Comparison of ENCODE assay signal across 2 cellular contexts in the genomic region with DNA sequence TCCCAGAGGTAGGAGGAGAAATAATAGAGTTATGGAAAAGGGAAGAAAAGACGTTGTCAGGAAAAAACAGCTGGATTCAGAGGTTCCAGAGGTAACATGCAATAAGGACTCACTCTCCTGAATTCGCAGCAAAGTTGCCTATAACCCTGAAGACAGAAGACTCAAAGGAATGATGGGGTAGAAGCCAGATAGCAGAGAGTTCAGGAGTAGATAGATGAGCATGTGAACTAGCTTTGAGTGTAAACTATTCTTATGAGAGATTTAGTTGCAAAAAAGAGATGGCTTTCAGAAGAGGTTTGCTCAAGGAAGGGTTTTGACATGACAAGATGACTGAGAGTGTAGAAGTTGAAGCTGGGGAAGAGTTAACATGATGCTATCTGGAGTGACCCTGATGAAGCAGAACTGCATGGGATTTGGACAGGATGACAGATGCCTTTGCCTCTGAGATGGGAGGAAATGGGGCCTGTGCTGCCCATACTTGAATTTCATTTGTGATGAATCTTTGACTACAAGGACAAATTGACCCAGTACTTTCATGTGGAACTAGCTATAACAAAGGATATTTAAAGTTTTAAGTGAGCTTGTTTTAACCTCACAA.
TF ChIP-seq lines count a peak whose summit lies in the region.

No MANE protein-coding gene starts in this region.

TF ChIP-seq in IMR-90, 13 proteins besides CTCF, POLR2A, EP300 and RAD21:
- TF ChIP-seq, protein P1, sequence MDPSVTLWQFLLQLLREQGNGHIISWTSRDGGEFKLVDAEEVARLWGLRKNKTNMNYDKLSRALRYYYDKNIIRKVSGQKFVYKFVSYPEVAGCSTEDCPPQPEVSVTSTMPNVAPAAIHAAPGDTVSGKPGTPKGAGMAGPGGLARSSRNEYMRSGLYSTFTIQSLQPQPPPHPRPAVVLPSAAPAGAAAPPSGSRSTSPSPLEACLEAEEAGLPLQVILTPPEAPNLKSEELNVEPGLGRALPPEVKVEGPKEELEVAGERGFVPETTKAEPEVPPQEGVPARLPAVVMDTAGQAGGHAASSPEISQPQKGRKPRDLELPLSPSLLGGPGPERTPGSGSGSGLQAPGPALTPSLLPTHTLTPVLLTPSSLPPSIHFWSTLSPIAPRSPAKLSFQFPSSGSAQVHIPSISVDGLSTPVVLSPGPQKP (IDR thresholded peaks at IDR 0.05; ENCODE audit: borderline replicate concordance, low read depth, low read length): no peak
- TF ChIP-seq MXI1 (IDR thresholded peaks at IDR 0.05; ENCODE audit: borderline replicate concordance, low read depth, low read length) (no peak), FOS (IDR thresholded peaks at IDR 0.05; ENCODE audit: low read depth, low read length) (no peak), CEBPB (IDR thresholded peaks at IDR 0.05; ENCODE audit: low read depth, low read length) (no peak), SMC3 (IDR thresholded peaks at IDR 0.05; ENCODE audit: low read depth, low read length) (no peak), MAZ (IDR thresholded peaks at IDR 0.05; ENCODE audit: borderline replicate concordance, low read depth, low read length) (no peak), BHLHE40 (IDR thresholded peaks at IDR 0.05; ENCODE audit: low read depth, low read length) (no peak), CHD1 (IDR thresholded peaks at IDR 0.05; ENCODE audit: low read depth, low read length) (no peak)
- TF ChIP-seq, protein P2, sequence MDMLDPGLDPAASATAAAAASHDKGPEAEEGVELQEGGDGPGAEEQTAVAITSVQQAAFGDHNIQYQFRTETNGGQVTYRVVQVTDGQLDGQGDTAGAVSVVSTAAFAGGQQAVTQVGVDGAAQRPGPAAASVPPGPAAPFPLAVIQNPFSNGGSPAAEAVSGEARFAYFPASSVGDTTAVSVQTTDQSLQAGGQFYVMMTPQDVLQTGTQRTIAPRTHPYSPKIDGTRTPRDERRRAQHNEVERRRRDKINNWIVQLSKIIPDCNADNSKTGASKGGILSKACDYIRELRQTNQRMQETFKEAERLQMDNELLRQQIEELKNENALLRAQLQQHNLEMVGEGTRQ (IDR thresholded peaks at IDR 0.05; ENCODE audit: low read depth, low read length): no peak

TF ChIP-seq in K562, 482 proteins besides CTCF, POLR2A, EP300 and RAD21 (continued from another document and continues in another):
- TF ChIP-seq HDAC1 (IDR thresholded peaks at IDR 0.05): peak in 1 of 2 experiments; percentile 8; a peak in 1 of 4 replicates
- peak; percentile 53; the same call in 1 of the 2 replicates for TF ChIP-seq DMBX1 (CRISPR knock-in tag; IDR thresholded peaks at IDR 0.05; ENCODE audit: borderline replicate concordance)
- TF ChIP-seq GTF2A2 (tag; IDR thresholded peaks at IDR 0.05): peak; percentile 56; the same call in 1 of the 2 replicates
- peak; percentile 80 for TF ChIP-seq ZNF584 (CRISPR knock-in tag; IDR thresholded peaks at IDR 0.05; ENCODE audit: low read depth)
- no peak for TF ChIP-seq PPARD (CRISPR knock-in tag; IDR thresholded peaks at IDR 0.05)
- TF ChIP-seq DIDO1 (tag; IDR thresholded peaks at IDR 0.05; ENCODE audit: low read depth): 0 out of 2 replicates have a peak, but pooled peaks have one; percentile 17
- peak; percentile 74; the same call in 1 of the 2 replicates for TF ChIP-seq ZNF175 (CRISPR knock-in tag; IDR thresholded peaks at IDR 0.05; ENCODE audit: low read depth)
- TF ChIP-seq RCOR1 (IDR thresholded peaks at IDR 0.05; ENCODE audit: borderline replicate concordance in 1 of 2, low read depth in 2 of 2, low read length in 2 of 2): 0 out of 4 replicates have a peak, but pooled peaks of 1 of the 2 experiments have one; percentile 13
- TF ChIP-seq GABPA (tag; conservative IDR thresholded peaks at IDR 0.05; ENCODE audit: low read depth): 0 out of 2 replicates have a peak, but pooled peaks have one; percentile 3
- TF ChIP-seq, protein P3, sequence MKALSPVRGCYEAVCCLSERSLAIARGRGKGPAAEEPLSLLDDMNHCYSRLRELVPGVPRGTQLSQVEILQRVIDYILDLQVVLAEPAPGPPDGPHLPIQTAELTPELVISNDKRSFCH (CRISPR knock-in tag; IDR thresholded peaks at IDR 0.05): no peak
- TF ChIP-seq, protein P3 (tag; IDR thresholded peaks at IDR 0.05): peak; percentile 66
- TF ChIP-seq ZNF668 (CRISPR knock-in tag; IDR thresholded peaks at IDR 0.05): 0 out of 2 replicates have a peak, but pooled peaks have one; percentile 32
- TF ChIP-seq ZNF507 (tag; conservative IDR thresholded peaks at IDR 0.05): no peak
- TF ChIP-seq BRD9 (IDR thresholded peaks at IDR 0.05; ENCODE audit: low read depth, partially characterized antibody): peak; percentile 19
- TF ChIP-seq MEIS2 (IDR thresholded peaks at IDR 0.05; ENCODE audit: partially characterized antibody): peak; percentile 91
- 0 out of 2 replicates have a peak, but pooled peaks have one; percentile 17 for TF ChIP-seq MECOM (CRISPR knock-in tag; IDR thresholded peaks at IDR 0.05)
- peak; percentile 73; the same call in 1 of the 2 replicates for TF ChIP-seq NFRKB (IDR thresholded peaks at IDR 0.05; ENCODE audit: low read depth)
- TF ChIP-seq NEUROD1 (IDR thresholded peaks at IDR 0.05; ENCODE audit: borderline replicate concordance, low read depth, low read length, partially characterized antibody): no peak
- TF ChIP-seq DDX20 (tag; IDR thresholded peaks at IDR 0.05; ENCODE audit: low read depth): peak; percentile 76
- TF ChIP-seq ZKSCAN8 (CRISPR knock-in tag; IDR thresholded peaks at IDR 0.05): peak; percentile 50; the same call in 1 of the 2 replicates
- TF ChIP-seq, protein P4, sequence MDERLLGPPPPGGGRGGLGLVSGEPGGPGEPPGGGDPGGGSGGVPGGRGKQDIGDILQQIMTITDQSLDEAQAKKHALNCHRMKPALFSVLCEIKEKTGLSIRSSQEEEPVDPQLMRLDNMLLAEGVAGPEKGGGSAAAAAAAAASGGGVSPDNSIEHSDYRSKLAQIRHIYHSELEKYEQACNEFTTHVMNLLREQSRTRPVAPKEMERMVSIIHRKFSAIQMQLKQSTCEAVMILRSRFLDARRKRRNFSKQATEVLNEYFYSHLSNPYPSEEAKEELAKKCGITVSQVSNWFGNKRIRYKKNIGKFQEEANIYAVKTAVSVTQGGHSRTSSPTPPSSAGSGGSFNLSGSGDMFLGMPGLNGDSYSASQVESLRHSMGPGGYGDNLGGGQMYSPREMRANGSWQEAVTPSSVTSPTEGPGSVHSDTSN (CRISPR knock-in tag; IDR thresholded peaks at IDR 0.05; ENCODE audit: low read depth): no peak
- TF ChIP-seq, protein P4 (tag; conservative IDR thresholded peaks at IDR 0.05; ENCODE audit: low read depth): peak; percentile 86
- TF ChIP-seq, protein P5, sequence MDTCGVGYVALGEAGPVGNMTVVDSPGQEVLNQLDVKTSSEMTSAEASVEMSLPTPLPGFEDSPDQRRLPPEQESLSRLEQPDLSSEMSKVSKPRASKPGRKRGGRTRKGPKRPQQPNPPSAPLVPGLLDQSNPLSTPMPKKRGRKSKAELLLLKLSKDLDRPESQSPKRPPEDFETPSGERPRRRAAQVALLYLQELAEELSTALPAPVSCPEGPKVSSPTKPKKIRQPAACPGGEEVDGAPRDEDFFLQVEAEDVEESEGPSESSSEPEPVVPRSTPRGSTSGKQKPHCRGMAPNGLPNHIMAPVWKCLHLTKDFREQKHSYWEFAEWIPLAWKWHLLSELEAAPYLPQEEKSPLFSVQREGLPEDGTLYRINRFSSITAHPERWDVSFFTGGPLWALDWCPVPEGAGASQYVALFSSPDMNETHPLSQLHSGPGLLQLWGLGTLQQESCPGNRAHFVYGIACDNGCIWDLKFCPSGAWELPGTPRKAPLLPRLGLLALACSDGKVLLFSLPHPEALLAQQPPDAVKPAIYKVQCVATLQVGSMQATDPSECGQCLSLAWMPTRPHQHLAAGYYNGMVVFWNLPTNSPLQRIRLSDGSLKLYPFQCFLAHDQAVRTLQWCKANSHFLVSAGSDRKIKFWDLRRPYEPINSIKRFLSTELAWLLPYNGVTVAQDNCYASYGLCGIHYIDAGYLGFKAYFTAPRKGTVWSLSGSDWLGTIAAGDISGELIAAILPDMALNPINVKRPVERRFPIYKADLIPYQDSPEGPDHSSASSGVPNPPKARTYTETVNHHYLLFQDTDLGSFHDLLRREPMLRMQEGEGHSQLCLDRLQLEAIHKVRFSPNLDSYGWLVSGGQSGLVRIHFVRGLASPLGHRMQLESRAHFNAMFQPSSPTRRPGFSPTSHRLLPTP (IDR thresholded peaks at IDR 0.05; ENCODE audit: borderline replicate concordance, extremely low read depth, insufficient read length): no peak
- TF ChIP-seq, protein P6, sequence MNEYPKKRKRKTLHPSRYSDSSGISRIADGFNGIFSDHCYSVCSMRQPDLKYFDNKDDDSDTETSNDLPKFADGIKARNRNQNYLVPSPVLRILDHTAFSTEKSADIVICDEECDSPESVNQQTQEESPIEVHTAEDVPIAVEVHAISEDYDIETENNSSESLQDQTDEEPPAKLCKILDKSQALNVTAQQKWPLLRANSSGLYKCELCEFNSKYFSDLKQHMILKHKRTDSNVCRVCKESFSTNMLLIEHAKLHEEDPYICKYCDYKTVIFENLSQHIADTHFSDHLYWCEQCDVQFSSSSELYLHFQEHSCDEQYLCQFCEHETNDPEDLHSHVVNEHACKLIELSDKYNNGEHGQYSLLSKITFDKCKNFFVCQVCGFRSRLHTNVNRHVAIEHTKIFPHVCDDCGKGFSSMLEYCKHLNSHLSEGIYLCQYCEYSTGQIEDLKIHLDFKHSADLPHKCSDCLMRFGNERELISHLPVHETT (CRISPR knock-in tag; conservative IDR thresholded peaks at IDR 0.05 in 1 of 2, IDR thresholded peaks at IDR 0.05 in 1 of 2): peak in 1 of 2 experiments; percentile 20; a peak in 1 of 4 replicates
- no peak for TF ChIP-seq XRCC3 (IDR thresholded peaks at IDR 0.05)
- peak; percentile 47; the same call in 1 of the 2 replicates for TF ChIP-seq PTTG1 (tag; IDR thresholded peaks at IDR 0.05; ENCODE audit: low read depth)
- TF ChIP-seq NFE2L1 (tag; IDR thresholded peaks at IDR 0.05; ENCODE audit: borderline replicate concordance, low read depth): 0 out of 2 replicates have a peak, but pooled peaks have one; percentile 22
- TF ChIP-seq NELFE (IDR thresholded peaks at IDR 0.05; ENCODE audit: insufficient read depth, insufficient read length): no peak
- TF ChIP-seq, protein P7, sequence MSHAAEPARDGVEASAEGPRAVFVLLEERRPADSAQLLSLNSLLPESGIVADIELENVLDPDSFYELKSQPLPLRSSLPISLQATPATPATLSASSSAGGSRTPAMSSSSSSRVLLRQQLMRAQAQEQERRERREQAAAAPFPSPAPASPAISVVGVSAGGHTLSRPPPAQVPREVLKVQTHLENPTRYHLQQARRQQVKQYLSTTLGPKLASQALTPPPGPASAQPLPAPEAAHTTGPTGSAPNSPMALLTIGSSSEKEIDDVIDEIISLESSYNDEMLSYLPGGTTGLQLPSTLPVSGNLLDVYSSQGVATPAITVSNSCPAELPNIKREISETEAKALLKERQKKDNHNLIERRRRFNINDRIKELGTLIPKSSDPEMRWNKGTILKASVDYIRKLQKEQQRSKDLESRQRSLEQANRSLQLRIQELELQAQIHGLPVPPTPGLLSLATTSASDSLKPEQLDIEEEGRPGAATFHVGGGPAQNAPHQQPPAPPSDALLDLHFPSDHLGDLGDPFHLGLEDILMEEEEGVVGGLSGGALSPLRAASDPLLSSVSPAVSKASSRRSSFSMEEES (CRISPR knock-in tag; IDR thresholded peaks at IDR 0.05): no peak
- TF ChIP-seq, protein P8, sequence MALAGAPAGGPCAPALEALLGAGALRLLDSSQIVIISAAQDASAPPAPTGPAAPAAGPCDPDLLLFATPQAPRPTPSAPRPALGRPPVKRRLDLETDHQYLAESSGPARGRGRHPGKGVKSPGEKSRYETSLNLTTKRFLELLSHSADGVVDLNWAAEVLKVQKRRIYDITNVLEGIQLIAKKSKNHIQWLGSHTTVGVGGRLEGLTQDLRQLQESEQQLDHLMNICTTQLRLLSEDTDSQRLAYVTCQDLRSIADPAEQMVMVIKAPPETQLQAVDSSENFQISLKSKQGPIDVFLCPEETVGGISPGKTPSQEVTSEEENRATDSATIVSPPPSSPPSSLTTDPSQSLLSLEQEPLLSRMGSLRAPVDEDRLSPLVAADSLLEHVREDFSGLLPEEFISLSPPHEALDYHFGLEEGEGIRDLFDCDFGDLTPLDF (CRISPR knock-in tag; IDR thresholded peaks at IDR 0.05): no peak
- TF ChIP-seq, protein P9, sequence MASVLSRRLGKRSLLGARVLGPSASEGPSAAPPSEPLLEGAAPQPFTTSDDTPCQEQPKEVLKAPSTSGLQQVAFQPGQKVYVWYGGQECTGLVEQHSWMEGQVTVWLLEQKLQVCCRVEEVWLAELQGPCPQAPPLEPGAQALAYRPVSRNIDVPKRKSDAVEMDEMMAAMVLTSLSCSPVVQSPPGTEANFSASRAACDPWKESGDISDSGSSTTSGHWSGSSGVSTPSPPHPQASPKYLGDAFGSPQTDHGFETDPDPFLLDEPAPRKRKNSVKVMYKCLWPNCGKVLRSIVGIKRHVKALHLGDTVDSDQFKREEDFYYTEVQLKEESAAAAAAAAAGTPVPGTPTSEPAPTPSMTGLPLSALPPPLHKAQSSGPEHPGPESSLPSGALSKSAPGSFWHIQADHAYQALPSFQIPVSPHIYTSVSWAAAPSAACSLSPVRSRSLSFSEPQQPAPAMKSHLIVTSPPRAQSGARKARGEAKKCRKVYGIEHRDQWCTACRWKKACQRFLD (CRISPR knock-in tag; IDR thresholded peaks at IDR 0.05): peak; percentile 87; the same call in 1 of the 2 replicates
- 0 out of 2 replicates have a peak, but pooled peaks have one; percentile 12 for TF ChIP-seq BACH1 (tag; IDR thresholded peaks at IDR 0.05)
- TF ChIP-seq, protein P10, sequence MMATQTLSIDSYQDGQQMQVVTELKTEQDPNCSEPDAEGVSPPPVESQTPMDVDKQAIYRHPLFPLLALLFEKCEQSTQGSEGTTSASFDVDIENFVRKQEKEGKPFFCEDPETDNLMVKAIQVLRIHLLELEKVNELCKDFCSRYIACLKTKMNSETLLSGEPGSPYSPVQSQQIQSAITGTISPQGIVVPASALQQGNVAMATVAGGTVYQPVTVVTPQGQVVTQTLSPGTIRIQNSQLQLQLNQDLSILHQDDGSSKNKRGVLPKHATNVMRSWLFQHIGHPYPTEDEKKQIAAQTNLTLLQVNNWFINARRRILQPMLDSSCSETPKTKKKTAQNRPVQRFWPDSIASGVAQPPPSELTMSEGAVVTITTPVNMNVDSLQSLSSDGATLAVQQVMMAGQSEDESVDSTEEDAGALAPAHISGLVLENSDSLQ (IDR thresholded peaks at IDR 0.05): peak; percentile 66; the same call in 1 of the 2 replicates
- TF ChIP-seq CXXC5 (CRISPR knock-in tag; IDR thresholded peaks at IDR 0.05): peak; percentile 26; the same call in 1 of the 2 replicates
